Comparison of ENCODE assay signal across 8 cellular contexts in the genomic region with DNA sequence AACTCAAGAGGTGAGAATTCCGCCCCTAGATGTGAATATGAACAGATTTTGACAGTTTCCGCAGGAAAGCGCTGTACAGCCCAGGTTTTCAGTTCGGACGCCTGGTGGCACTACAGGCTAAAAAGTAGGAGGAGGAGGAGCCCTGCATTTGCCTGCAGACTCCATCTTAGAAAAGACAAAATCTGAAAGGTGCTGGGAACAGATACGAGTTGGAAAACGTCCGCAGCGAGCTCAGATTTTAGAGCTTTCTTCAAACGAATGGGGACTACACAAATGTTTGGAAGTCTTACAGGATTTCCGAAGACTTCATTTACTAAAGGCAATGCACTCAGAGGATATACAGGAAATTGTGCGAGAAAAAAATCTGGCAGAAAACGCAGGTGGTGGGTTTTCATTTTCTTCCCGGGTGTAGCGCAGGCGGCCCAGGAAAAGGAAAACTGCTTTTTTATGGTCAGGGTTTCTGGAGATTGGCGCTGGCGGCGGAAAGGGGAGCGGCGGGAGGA. TPM values are rescaled to one million over a fixed set of nuclear protein-coding genes. Genes with fewer than 3 reads are reported as not detected.
A peak's percentile ranks its signal among the peaks of the same experiment; 100 is the strongest.
DNase-seq lines count a peak whose midpoint lies in the region; ATAC-seq and TF ChIP-seq lines count a peak whose summit lies in the region.

No MANE protein-coding gene starts in this region.

- no TSS peak for BruUV-seq in PC-3 (replicated peaks; lab: Mats Ljungman, UMichigan)

- H3K4me3 Mint-ChIP-seq in activated naive CD4-positive, alpha-beta T cell treated with anti-CD3 and anti-CD28 coated beads, Interleukin-2, amount 10 ng/mL, durations not matched to agents 7 days and 5 days: peak overlapping the region; percentile 81

- H3K27ac ChIP-seq in PC-3 (ENCODE audit: low read length): no peak overlapping the region

- no peaks in the 10 kb centered on the region for H3F3A ChIP-seq in PC-3 (ENCODE audit: low read length, unreplicated experiment)

- H3K27me3 Mint-ChIP-seq in activated naive CD4-positive, alpha-beta T cell treated with anti-CD3 and anti-CD28 coated beads, Interleukin-2, amount 10 ng/mL, durations not matched to agents 7 days and 5 days: peaks cover 7% of the 10 kb centered on the region

- DNase-seq in AG08396 (ENCODE audit: low spot score): peak; percentile 57
- DNase-seq in H7: peak; percentile 55
- DNase-seq in PC-3: peak; percentile 47
- DNase-seq in activated naive CD4-positive, alpha-beta T cell treated with anti-CD3 and anti-CD28 coated beads, Interleukin-2, amount 10 ng/mL, durations not matched to agents 7 days and 5 days: peak; percentile 61
- DNase-seq in head of caudate nucleus: peak in 41 of 42 donors; percentile 26 to 85 (median 67)
- no peak for DNase-seq in omental fat pad (ENCODE audit: low spot score)

- TF ChIP-seq CTCF in PC-3 (conservative IDR thresholded peaks at IDR 0.05; ENCODE audit: low read depth, low read length): peak; percentile 58
- no peak for TF ChIP-seq CTCF in omental fat pad (IDR thresholded peaks at IDR 0.05)

- POLR2A ChIA-PET in PC-3 (lab: Charles Lee; ENCODE audit: unreplicated experiment): no interaction called here

- H3K36me3 ChIP-seq in H7 (replicated peaks; ENCODE audit: control insufficient read depth, insufficient read depth, low read length) (no peaks in the 10 kb centered on the region), PC-3 (ENCODE audit: low read depth, low read length) (peaks cover 3% of the 10 kb centered on the region; the same call in 1 of the 2 replicates)

- no peaks in the 10 kb centered on the region for H4K20me1 ChIP-seq in PC-3 (ENCODE audit: low read length)

- peak overlapping the region; percentile 62 for H3K9ac ChIP-seq in PC-3 (ENCODE audit: low read length)

- no peak overlapping the region for H3K27ac Mint-ChIP-seq in activated naive CD4-positive, alpha-beta T cell treated with anti-CD3 and anti-CD28 coated beads, Interleukin-2, amount 10 ng/mL, durations not matched to agents 7 days and 5 days

- peaks cover 2% of the 10 kb centered on the region for H3K9me3 Mint-ChIP-seq in activated naive CD4-positive, alpha-beta T cell treated with anti-CD3 and anti-CD28 coated beads, Interleukin-2, amount 10 ng/mL, durations not matched to agents 7 days and 5 days

- 0 out of 2 replicates have a peak, but pooled peaks cover 3% of the 10 kb centered on the region for H3K9me3 ChIP-seq in PC-3 (ENCODE audit: low read length)

- H2AFZ ChIP-seq in PC-3 (ENCODE audit: low read length): peak overlapping the region; percentile 97

- no peaks in the 10 kb centered on the region for H3K79me2 ChIP-seq in PC-3 (ENCODE audit: low read length)

- H3K4me2 ChIP-seq in PC-3 (ENCODE audit: low read length): peak overlapping the region; percentile 73

- no peaks in the 10 kb centered on the region for H3K27me3 ChIP-seq in H7 (ENCODE audit: control insufficient read depth, insufficient read depth, low read length)
- H3K27me3 ChIP-seq in PC-3 (ENCODE audit: low read length): no peaks in the 10 kb centered on the region

- peak overlapping the region; percentile 18; the same call in 1 of the 2 replicates for H3K4me3 ChIP-seq in H7 (ENCODE audit: insufficient read depth, low read depth, low read length)
- H3K4me3 ChIP-seq in PC-3 (ENCODE audit: low read length): peak overlapping the region; percentile 64

- intact Hi-C loops in PC-3 (cut with micrococcal nuclease): no loop called here
- intact Hi-C loops in head of caudate nucleus (cut with DNase I): no loop called here

- CTCF ChIA-PET in PC-3 (lab: Charles Lee): interaction anchor here (0.5 to 0.6 kb wide), 2 partner anchors 15 to 113 kb away, joined by 4 read pairs; no protein-coding TSS in a partner anchor
- CTCF ChIA-PET in activated naive CD4-positive, alpha-beta T cell treated with anti-CD3 and anti-CD28 coated beads, Interleukin-2, amount 10 ng/mL, durations not matched to agents 7 days and 5 days (lab: Charles Lee): interaction anchor here (0.9 to 1.3 kb wide), 2 partner anchors 71 to 473 kb away, joined by 3 read pairs; no protein-coding TSS in a partner anchor

- ATAC-seq in PC-3 (peak; percentile 64), omental fat pad (ENCODE audit: low FRiP score) (peak; percentile 89), GM18498 (IDR thresholded peaks at IDR 0.05; ENCODE audit: unreplicated experiment) (no peak), HG02610 (IDR thresholded peaks at IDR 0.05; ENCODE audit: unreplicated experiment) (no peak)

- no peaks in the 10 kb centered on the region for H3K9me2 ChIP-seq in PC-3 (replicated peaks; ENCODE audit: low read length)

- peaks cover 4% of the 10 kb centered on the region for H3K4me1 Mint-ChIP-seq in activated naive CD4-positive, alpha-beta T cell treated with anti-CD3 and anti-CD28 coated beads, Interleukin-2, amount 10 ng/mL, durations not matched to agents 7 days and 5 days

- no peaks in the 10 kb centered on the region for H3K36me3 Mint-ChIP-seq in activated naive CD4-positive, alpha-beta T cell treated with anti-CD3 and anti-CD28 coated beads, Interleukin-2, amount 10 ng/mL, durations not matched to agents 7 days and 5 days

- H3K4me1 ChIP-seq in PC-3 (ENCODE audit: insufficient read depth, low read length): no peaks in the 10 kb centered on the region

RNA-seq across cellular contexts. Expression of gene PCDHB2, which starts 9.9 kb away (rescaled TPM):
- 0.69 and 1.9 TPM in 2 replicates for total RNA-seq in H7 (2014; rRNA removed; shearing (Covaris generic))
- total RNA-seq in PC-3 (2014; rRNA removed) (13.8 and 15.0 TPM in 2 replicates), omental fat pad (1 to 10 TPM; 2.2 to 4.9 (median 2.8) TPM)

RNA-seq across cellular contexts. Expression of gene PCDHB3, which starts 15.7 kb away (rescaled TPM):
- total RNA-seq in H7 (2014; rRNA removed; shearing (Covaris generic)): 0.21 and 0.26 TPM in 2 replicates
- total RNA-seq in PC-3 (2014; rRNA removed): 0.36 and 0.58 TPM in 2 replicates
- 1 to 10 TPM; 1.4 to 4.4 (median 1.9) TPM for total RNA-seq in omental fat pad

RNA-seq across cellular contexts. Expression of gene PCDHB1, which starts 33.4 kb away (rescaled TPM):
- total RNA-seq in H7 (2014; rRNA removed; shearing (Covaris generic)): 0.10 and 0.30 TPM in 2 replicates
- 0.06 and 0.07 TPM in 2 replicates for total RNA-seq in PC-3 (2014; rRNA removed)
- under 1 TPM in 2 of 4 donors, not detected in 2; under 0.01 to 0.09 TPM for total RNA-seq in omental fat pad

RNA-seq across cellular contexts. Expression of gene PCDHB4, which starts 37.1 kb away (rescaled TPM):
- 0.35 and 0.41 TPM in 2 replicates for total RNA-seq in H7 (2014; rRNA removed; shearing (Covaris generic))
- 0.07 and 0.52 TPM in 2 replicates for total RNA-seq in PC-3 (2014; rRNA removed)
- total RNA-seq in omental fat pad: 1 to 10 TPM; 1.2 to 6.9 (median 3.2) TPM

RNA-seq across cellular contexts. Expression of gene PCDHB5, which starts 50.5 kb away (rescaled TPM):
- total RNA-seq in H7 (2014; rRNA removed; shearing (Covaris generic)): 0.07 TPM in 2 replicates
- total RNA-seq in PC-3 (2014; rRNA removed): 0.12 and 0.69 TPM in 2 replicates
- 1 to 10 TPM; 1.1 to 6.5 (median 2.7) TPM for total RNA-seq in omental fat pad

Comparison
In these comparisons a context has a peak if more than half of its experiments do, and no peak if none do; other contexts are left out.
1. ATAC-seq: peak in PC-3 (single experiment) and omental fat pad (single experiment); none in GM18498 (single experiment) and HG02610 (single experiment).